In genomic region chr18:24919141-24919540, GRCh38 we compare ENCODE assay signal across 29 cellular contexts.
"Had no signal": no experiment of that assay in that cellular context is flagged by ENCODE, and none has a peak within 500 bp of the region (broad histone marks: within the 10 kb centered on the region; RNA-seq: fewer than 3 reads in every experiment).

No MANE protein-coding gene starts in this region.

- ATAC-seq: activated naive CD4-positive, alpha-beta T cell treated with anti-CD3 and anti-CD28 coated beads, Interleukin-2, amount 50 U/mL, for 72 hours; activated T-cell treated with anti-CD3 and anti-CD28 coated beads, Interleukin-2, amount 50 U/mL, for 72 hours; esophagus mucosa; foreskin keratinocyte; gastrocnemius medialis; heart left ventricle had no signal

- H3K36me3 Mint-ChIP-seq: activated naive CD4-positive, alpha-beta T cell treated with anti-CD3 and anti-CD28 coated beads, Interleukin-2, amount 10 ng/mL, durations not matched to agents 7 days and 5 days; activated naive CD4-positive, alpha-beta T cell treated with anti-CD3 and anti-CD28 coated beads, Interleukin-2, amount 50 U/mL, for 72 hours; activated naive CD8-positive, alpha-beta T cell treated with anti-CD3 and anti-CD28 coated beads, Interleukin-2, amount 10 ng/mL, durations not matched to agents 7 days and 5 days; brain had no signal

- H3K4me3 ChIP-seq: ascending aorta, breast epithelium, cardiac muscle cell, colonic mucosa, gastrocnemius medialis, heart left ventricle had no signal

- H3K4me3 Mint-ChIP-seq: activated CD4-positive, alpha-beta memory T cell treated with anti-CD3 and anti-CD28 coated beads, Interleukin-2, amount 10 ng/mL, durations not matched to agents 7 days and 5 days; activated CD4-positive, alpha-beta T cell treated with anti-CD3 and anti-CD28 coated beads, Interleukin-2, amount 10 ng/mL, durations not matched to agents 7 days and 5 days; activated naive CD4-positive, alpha-beta T cell treated with anti-CD3 and anti-CD28 coated beads, Interleukin-2, amount 10 ng/mL, durations not matched to agents 7 days and 5 days; activated naive CD8-positive, alpha-beta T cell treated with anti-CD3 and anti-CD28 coated beads, Interleukin-2, amount 10 ng/mL, durations not matched to agents 7 days and 5 days; activated T-cell treated with anti-CD3 and anti-CD28 coated beads, Interleukin-2, amount 50 U/mL, for 24 hours; activated T-cell treated with anti-CD3 and anti-CD28 coated beads, Interleukin-2, amount 50 U/mL, for 72 hours; brain had no signal

- DNase-seq: activated CD4-positive, alpha-beta memory T cell treated with anti-CD3 and anti-CD28 coated beads, Interleukin-2, amount 10 ng/mL, durations not matched to agents 7 days and 5 days; activated CD4-positive, alpha-beta T cell treated with anti-CD3 and anti-CD28 coated beads for 1 hour; activated CD4-positive, alpha-beta T cell treated with anti-CD3 and anti-CD28 coated beads for 4 hours; activated CD4-positive, alpha-beta T cell treated with anti-CD3 and anti-CD28 coated beads, Interleukin-2, amount 10 ng/mL, durations not matched to agents 7 days and 5 days; activated CD4-positive, alpha-beta T cell treated with anti-CD3 and anti-CD28 coated beads, Interleukin-2, amount 50 U/mL, for 4 hours; activated CD4-positive, CD25-positive, alpha-beta regulatory T cell; activated CD8-positive, alpha-beta memory T cell treated with anti-CD3 and anti-CD28 coated beads, Interleukin-2, amount 50 U/mL, for 48 hours; activated gamma-delta T cell; activated naive CD4-positive, alpha-beta T cell; activated naive CD4-positive, alpha-beta T cell treated with anti-CD3 and anti-CD28 coated beads, Interleukin-2, amount 10 ng/mL, durations not matched to agents 7 days and 5 days; activated naive CD8-positive, alpha-beta T cell treated with anti-CD3 and anti-CD28 coated beads, Interleukin-2, amount 10 ng/mL, durations not matched to agents 7 days and 5 days; activated T-cell treated with anti-CD3 and anti-CD28 coated beads for 4 hours; activated T-cell treated with anti-CD3 and anti-CD28 coated beads, Interleukin-2, amount 50 U/mL, for 24 hours; activated T-cell treated with anti-CD3 and anti-CD28 coated beads, Interleukin-2, amount 50 U/mL, for 72 hours; central memory CD4-positive, alpha-beta T cell; cerebellar nuclear complex; colonic mucosa; effector CD8-positive, alpha-beta T cell; foreskin keratinocyte; gastrocnemius medialis; glutamatergic neuron; heart left ventricle; T-helper 2 cell had no signal

- H3K27me3 ChIP-seq: ascending aorta, breast epithelium, cardiac muscle cell, colonic mucosa, foreskin keratinocyte, gastrocnemius medialis, heart left ventricle had no signal

- H3K4me1 ChIP-seq: ascending aorta, breast epithelium, colonic mucosa, foreskin keratinocyte, gastrocnemius medialis had no signal

- H3K27ac ChIP-seq: ascending aorta, breast epithelium, cardiac muscle cell, colonic mucosa, foreskin keratinocyte, gastrocnemius medialis, heart left ventricle had no signal

- H3K9me3 ChIP-seq: ascending aorta, breast epithelium, colonic mucosa, gastrocnemius medialis, heart left ventricle had no signal

- H3K4me1 Mint-ChIP-seq: activated CD4-positive, alpha-beta memory T cell treated with anti-CD3 and anti-CD28 coated beads, Interleukin-2, amount 10 ng/mL, durations not matched to agents 7 days and 5 days; activated CD4-positive, alpha-beta T cell treated with anti-CD3 and anti-CD28 coated beads, Interleukin-2, amount 10 ng/mL, durations not matched to agents 7 days and 5 days; activated naive CD4-positive, alpha-beta T cell treated with anti-CD3 and anti-CD28 coated beads, Interleukin-2, amount 10 ng/mL, durations not matched to agents 7 days and 5 days; activated naive CD8-positive, alpha-beta T cell treated with anti-CD3 and anti-CD28 coated beads, Interleukin-2, amount 10 ng/mL, durations not matched to agents 7 days and 5 days had no signal

- H3K27ac Mint-ChIP-seq: activated CD4-positive, alpha-beta memory T cell treated with anti-CD3 and anti-CD28 coated beads, Interleukin-2, amount 10 ng/mL, durations not matched to agents 7 days and 5 days; activated CD4-positive, alpha-beta T cell treated with anti-CD3 and anti-CD28 coated beads, Interleukin-2, amount 10 ng/mL, durations not matched to agents 7 days and 5 days; activated naive CD4-positive, alpha-beta T cell treated with anti-CD3 and anti-CD28 coated beads, Interleukin-2, amount 10 ng/mL, durations not matched to agents 7 days and 5 days; activated naive CD4-positive, alpha-beta T cell treated with anti-CD3 and anti-CD28 coated beads, Interleukin-2, amount 50 U/mL, for 72 hours; activated naive CD8-positive, alpha-beta T cell treated with anti-CD3 and anti-CD28 coated beads, Interleukin-2, amount 10 ng/mL, durations not matched to agents 7 days and 5 days; activated T-cell treated with anti-CD3 and anti-CD28 coated beads, Interleukin-2, amount 50 U/mL, for 24 hours; activated T-cell treated with anti-CD3 and anti-CD28 coated beads, Interleukin-2, amount 50 U/mL, for 72 hours had no signal

- H3K9me3 Mint-ChIP-seq: activated CD4-positive, alpha-beta memory T cell treated with anti-CD3 and anti-CD28 coated beads, Interleukin-2, amount 10 ng/mL, durations not matched to agents 7 days and 5 days; activated CD4-positive, alpha-beta T cell treated with anti-CD3 and anti-CD28 coated beads, Interleukin-2, amount 10 ng/mL, durations not matched to agents 7 days and 5 days; activated naive CD4-positive, alpha-beta T cell treated with anti-CD3 and anti-CD28 coated beads, Interleukin-2, amount 10 ng/mL, durations not matched to agents 7 days and 5 days; activated naive CD8-positive, alpha-beta T cell treated with anti-CD3 and anti-CD28 coated beads, Interleukin-2, amount 10 ng/mL, durations not matched to agents 7 days and 5 days; activated T-cell treated with anti-CD3 and anti-CD28 coated beads, Interleukin-2, amount 50 U/mL, for 24 hours; activated T-cell treated with anti-CD3 and anti-CD28 coated beads, Interleukin-2, amount 50 U/mL, for 72 hours had no signal

- H3K27me3 Mint-ChIP-seq: activated CD4-positive, alpha-beta memory T cell treated with anti-CD3 and anti-CD28 coated beads, Interleukin-2, amount 10 ng/mL, durations not matched to agents 7 days and 5 days; activated naive CD4-positive, alpha-beta T cell treated with anti-CD3 and anti-CD28 coated beads, Interleukin-2, amount 10 ng/mL, durations not matched to agents 7 days and 5 days; activated T-cell treated with anti-CD3 and anti-CD28 coated beads, Interleukin-2, amount 50 U/mL, for 24 hours had no signal

- H3K36me3 ChIP-seq: ascending aorta, breast epithelium, cardiac muscle cell, colonic mucosa, gastrocnemius medialis, heart left ventricle had no signal
